Comparison of ENCODE assay signal across 1 cellular context in the genomic region with DNA sequence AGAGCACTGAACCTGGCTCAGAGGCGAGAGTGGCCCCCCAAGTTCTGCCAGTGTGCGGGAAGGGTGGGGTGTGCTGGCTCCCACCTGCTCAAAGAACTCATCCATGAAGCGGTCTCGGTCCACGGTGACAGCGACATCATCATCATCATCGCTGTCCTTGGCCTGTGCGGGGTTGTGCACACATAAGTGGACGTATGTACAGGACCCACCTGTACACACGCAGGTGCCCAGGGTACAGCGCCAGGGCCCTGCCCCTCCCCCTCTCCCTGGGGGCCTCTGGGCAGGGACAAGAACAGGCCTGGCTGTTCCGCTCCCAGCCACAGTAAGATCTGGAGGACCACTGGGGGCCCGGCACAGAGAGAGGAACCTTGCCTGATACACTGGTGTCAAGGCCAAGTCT.
TF ChIP-seq lines count a peak whose summit lies in the region.

No MANE protein-coding gene starts in this region.

TF ChIP-seq in A549, 52 proteins besides CTCF, POLR2A, EP300 and RAD21:
- TF ChIP-seq HOXB13 (CRISPR knock-in tag; IDR thresholded peaks at IDR 0.05; ENCODE audit: low read depth) (no peak), FOXS1 (CRISPR knock-in tag; IDR thresholded peaks at IDR 0.05) (no peak), CEBPB (IDR thresholded peaks at IDR 0.05) (no peak), HOXA7 (CRISPR knock-in tag; IDR thresholded peaks at IDR 0.05) (no peak), CHD4 (IDR thresholded peaks at IDR 0.05; ENCODE audit: borderline replicate concordance) (no peak), HOXB5 (CRISPR knock-in tag; IDR thresholded peaks at IDR 0.05) (no peak), RFX5 (IDR thresholded peaks at IDR 0.05) (no peak), SREBF2 (IDR thresholded peaks at IDR 0.05) (no peak), KDM5A (IDR thresholded peaks at IDR 0.05) (no peak), ZC3H11A (IDR thresholded peaks at IDR 0.05) (no peak), ZNF302 (CRISPR knock-in tag; IDR thresholded peaks at IDR 0.05) (no peak), SMC3 (IDR thresholded peaks at IDR 0.05) (no peak)
- TF ChIP-seq, protein P1, sequence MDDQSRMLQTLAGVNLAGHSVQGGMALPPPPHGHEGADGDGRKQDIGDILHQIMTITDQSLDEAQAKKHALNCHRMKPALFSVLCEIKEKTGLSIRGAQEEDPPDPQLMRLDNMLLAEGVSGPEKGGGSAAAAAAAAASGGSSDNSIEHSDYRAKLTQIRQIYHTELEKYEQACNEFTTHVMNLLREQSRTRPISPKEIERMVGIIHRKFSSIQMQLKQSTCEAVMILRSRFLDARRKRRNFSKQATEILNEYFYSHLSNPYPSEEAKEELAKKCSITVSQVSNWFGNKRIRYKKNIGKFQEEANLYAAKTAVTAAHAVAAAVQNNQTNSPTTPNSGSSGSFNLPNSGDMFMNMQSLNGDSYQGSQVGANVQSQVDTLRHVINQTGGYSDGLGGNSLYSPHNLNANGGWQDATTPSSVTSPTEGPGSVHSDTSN (IDR thresholded peaks at IDR 0.05) = no peak
- TF ChIP-seq, protein P2, sequence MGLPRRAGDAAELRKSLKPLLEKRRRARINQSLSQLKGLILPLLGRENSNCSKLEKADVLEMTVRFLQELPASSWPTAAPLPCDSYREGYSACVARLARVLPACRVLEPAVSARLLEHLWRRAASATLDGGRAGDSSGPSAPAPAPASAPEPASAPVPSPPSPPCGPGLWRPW (IDR thresholded peaks at IDR 0.05) = no peak
TF ChIP-seq in A549: peak in this region for 0.
